10 cellular contexts compared by ENCODE assay signal in the genomic region with DNA sequence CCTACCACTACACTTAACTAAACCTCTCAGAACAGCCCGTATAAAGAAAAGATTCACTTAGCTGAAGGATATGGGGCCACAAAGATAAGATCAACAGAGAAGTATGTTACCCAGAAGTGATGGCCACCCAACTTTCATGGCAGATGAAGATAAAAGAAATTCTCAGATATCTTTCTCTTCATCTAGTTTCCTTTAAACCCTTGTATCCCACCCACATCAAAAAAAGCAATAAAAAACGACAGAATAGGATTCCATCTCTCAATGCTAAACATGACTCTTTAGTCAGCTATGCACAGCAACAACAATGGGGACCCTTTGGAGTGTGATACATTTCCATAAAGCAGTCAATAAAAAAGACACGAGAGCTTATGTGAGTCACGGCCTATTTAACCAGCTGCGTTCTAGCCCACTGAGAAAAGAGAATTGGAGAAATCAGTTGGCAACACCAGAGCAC.
A peak's percentile ranks its signal among the peaks of the same experiment; 100 is the strongest.
DNase-seq lines count a peak whose midpoint lies in the region; ATAC-seq and TF ChIP-seq lines count a peak whose summit lies in the region.
"Had no signal": no experiment of that assay in that cellular context is flagged by ENCODE, and none has a peak within 500 bp of the region (broad histone marks: within the 10 kb centered on the region; RNA-seq: fewer than 3 reads in every experiment).

No MANE protein-coding gene starts in this region.

- intact Hi-C loops in activated CD4-positive, alpha-beta memory T cell treated with anti-CD3 and anti-CD28 coated beads for 36 hours (cut with micrococcal nuclease) = no loop called here
- intact Hi-C loops in lower lobe of right lung (cut with DNase I) = no loop called here

- no peak overlapping the region for H3K27ac ChIP-seq in lower lobe of right lung
- H3K27ac ChIP-seq: parathyroid adenoma had no signal

- H3K27me3 Mint-ChIP-seq in activated CD4-positive, alpha-beta memory T cell treated with anti-CD3 and anti-CD28 coated beads for 36 hours = no peaks in the 10 kb centered on the region
- peaks cover 15% of the 10 kb centered on the region for H3K27me3 Mint-ChIP-seq in nephron (ENCODE audit: low read depth)

- POLR2A ChIA-PET in activated CD4-positive, alpha-beta memory T cell treated with anti-CD3 and anti-CD28 coated beads for 36 hours (lab: Charles Lee) = no interaction called here

- H3K27me3 ChIP-seq in MG63 = no peaks in the 10 kb centered on the region
- H3K27me3 ChIP-seq in lower lobe of right lung (ENCODE audit: low read depth) = no peaks in the 10 kb centered on the region

- no peak for TF ChIP-seq CTCF in nephron (IDR thresholded peaks at IDR 0.05; ENCODE audit: unreplicated experiment in 3 of 3)
- TF ChIP-seq CTCF in lower lobe of right lung (IDR thresholded peaks at IDR 0.05) = no peak

- H3K9me3 ChIP-seq in MG63 (no peaks in the 10 kb centered on the region), lower lobe of right lung (no peaks in the 10 kb centered on the region)

- H3K9me3 Mint-ChIP-seq in activated CD4-positive, alpha-beta memory T cell treated with anti-CD3 and anti-CD28 coated beads for 36 hours = no peaks in the 10 kb centered on the region
- no peaks in the 10 kb centered on the region for H3K9me3 Mint-ChIP-seq in nephron

- H3K27ac Mint-ChIP-seq in activated CD4-positive, alpha-beta memory T cell treated with anti-CD3 and anti-CD28 coated beads for 36 hours = peak overlapping the region; percentile 21
- H3K27ac Mint-ChIP-seq in nephron = peak overlapping the region in 2 of 3 experiments; percentile 4 to 84

- H3K4me1 ChIP-seq in lower lobe of right lung = peaks cover 6% of the 10 kb centered on the region
- H3K4me1 ChIP-seq: parathyroid adenoma had no signal

- H3K36me3 Mint-ChIP-seq in activated CD4-positive, alpha-beta memory T cell treated with anti-CD3 and anti-CD28 coated beads for 36 hours = peaks cover 10% of the 10 kb centered on the region
- no peaks in the 10 kb centered on the region for H3K36me3 Mint-ChIP-seq in nephron (ENCODE audit: low read depth)

- no peak overlapping the region for H3K4me3 Mint-ChIP-seq in activated CD4-positive, alpha-beta memory T cell treated with anti-CD3 and anti-CD28 coated beads for 36 hours
- no peak overlapping the region for H3K4me3 Mint-ChIP-seq in nephron

- H3K4me1 Mint-ChIP-seq in activated CD4-positive, alpha-beta memory T cell treated with anti-CD3 and anti-CD28 coated beads for 36 hours (ENCODE audit: low read depth) = peaks cover 38% of the 10 kb centered on the region
- H3K4me1 Mint-ChIP-seq in nephron = peaks cover 10% of the 10 kb centered on the region

- H3K4me3 ChIP-seq in MG63 (no peak overlapping the region), lower lobe of right lung (no peak overlapping the region)

- CTCF ChIA-PET in activated CD4-positive, alpha-beta memory T cell treated with anti-CD3 and anti-CD28 coated beads for 36 hours (lab: Charles Lee) = interaction anchor here (1.2 to 2.0 kb wide), 4 partner anchors 11 to 169 kb away, joined by 3 to 6 read pairs (median 4); no protein-coding TSS in a partner anchor

- DNase-seq in NCI-H526 (lab: John Stamatoyannopoulos, UW) (peak; percentile 24 to 47), NCI-H526 treated with DMSO at 0.1 percent for 48 hours (lab: John Stamatoyannopoulos, UW) (no peak), MG63 (peak; percentile 43), lower lobe of right lung (no peak), HuH-7.5 (ENCODE audit: low spot score) (no peak)
- DNase-seq in activated CD4-positive, alpha-beta memory T cell treated with anti-CD3 and anti-CD28 coated beads for 36 hours = no peak
- DNase-seq: activated CD8-positive, alpha-beta memory T cell treated with anti-CD3 and anti-CD28 coated beads, Interleukin-2, amount 50 U/mL, for 48 hours had no signal

- ATAC-seq in lower lobe of right lung = no peak
- ATAC-seq in HG02798 (IDR thresholded peaks at IDR 0.05; ENCODE audit: poor library complexity, unreplicated experiment) = no peak

- H3K36me3 ChIP-seq in MG63 (no peaks in the 10 kb centered on the region), lower lobe of right lung (no peaks in the 10 kb centered on the region)

Comparison
In these comparisons a context has a peak if more than half of its experiments do, and no peak if none do; other contexts are left out.
1. DNase-seq: peak in NCI-H526 (2 of 2) and MG63 (single experiment); none in NCI-H526 treated with DMSO at 0.1 percent for 48 hours (single experiment), activated CD4-positive, alpha-beta memory T cell treated with anti-CD3 and anti-CD28 coated beads for 36 hours (single experiment), lower lobe of right lung (single experiment) and HuH-7.5 (single experiment).